Comparison of ENCODE assay signal across 14 cellular contexts in genomic region chr18:45935591-45936335, GRCh38.
DNase-seq lines count a peak whose midpoint lies in the region; ATAC-seq lines count a peak whose summit lies in the region.
"Had no signal": no experiment of that assay in that cellular context is flagged by ENCODE, and none has a peak within 500 bp of the region (broad histone marks: within the 10 kb centered on the region; RNA-seq: fewer than 3 reads in every experiment).

No MANE protein-coding gene starts in this region.

- no peak overlapping the region for H3K4me3 Mint-ChIP-seq in activated T-cell treated with anti-CD3 and anti-CD28 coated beads, Interleukin-2, amount 50 U/mL, for 24 hours
- no peak overlapping the region for H3K4me3 Mint-ChIP-seq in activated naive CD8-positive, alpha-beta T cell treated with anti-CD3 and anti-CD28 coated beads, Interleukin-2, amount 50 U/mL, for 24 hours
- no peak overlapping the region for H3K4me3 Mint-ChIP-seq in stimulated activated effector memory CD8-positive, alpha-beta T cell treated with anti-CD3 and anti-CD28 coated beads, Interleukin-12 subunit alpha, Interleukin-12 subunit beta, amount 100 ng/mL, for 72 hours

- H3K4me1 Mint-ChIP-seq in activated T-cell treated with anti-CD3 and anti-CD28 coated beads, Interleukin-2, amount 50 U/mL, for 24 hours (ENCODE audit: low read depth), result peaks cover 39% of the 10 kb centered on the region
- H3K4me1 Mint-ChIP-seq in activated naive CD8-positive, alpha-beta T cell treated with anti-CD3 and anti-CD28 coated beads, Interleukin-2, amount 50 U/mL, for 24 hours, result peaks cover 45% of the 10 kb centered on the region
- peaks cover 37% of the 10 kb centered on the region for H3K4me1 Mint-ChIP-seq in stimulated activated effector memory CD8-positive, alpha-beta T cell treated with anti-CD3 and anti-CD28 coated beads, Interleukin-12 subunit alpha, Interleukin-12 subunit beta, amount 100 ng/mL, for 72 hours

- no peak for DNase-seq in activated T-cell treated with anti-CD3 and anti-CD28 coated beads, Interleukin-2, amount 50 U/mL, for 24 hours
- DNase-seq in activated T-cell treated with anti-CD3 and anti-CD28 coated beads for 4 hours (no peak), iris pigment epithelial cell (ENCODE audit: low read depth) (peak; percentile 84)
- DNase-seq in activated naive CD8-positive, alpha-beta T cell treated with anti-CD3 and anti-CD28 coated beads, Interleukin-2, amount 50 U/mL, for 24 hours, result no peak
- DNase-seq in stimulated activated effector memory CD8-positive, alpha-beta T cell treated with anti-CD3 and anti-CD28 coated beads, Interleukin-12 subunit alpha, Interleukin-12 subunit beta, amount 100 ng/mL, for 72 hours (ENCODE audit: low spot score in 2 of 2), result no peak
- no peak for DNase-seq in activated CD8-positive, alpha-beta memory T cell treated with anti-CD3 and anti-CD28 coated beads, Interleukin-2, amount 50 U/mL, for 48 hours
- DNase-seq: cerebellar nuclear complex, lower lobe of right lung, MG63, NCI-H2081 treated with DMSO at 0.1 percent for 48 hours, substantia nigra had no signal

- no peaks in the 10 kb centered on the region for H3K27me3 Mint-ChIP-seq in activated T-cell treated with anti-CD3 and anti-CD28 coated beads, Interleukin-2, amount 50 U/mL, for 24 hours
- no peaks in the 10 kb centered on the region for H3K27me3 Mint-ChIP-seq in activated naive CD8-positive, alpha-beta T cell treated with anti-CD3 and anti-CD28 coated beads, Interleukin-2, amount 50 U/mL, for 24 hours

- ATAC-seq in activated naive CD8-positive, alpha-beta T cell treated with anti-CD3 and anti-CD28 coated beads, Interleukin-2, amount 50 U/mL, for 24 hours, result peak; percentile 75
- peak; percentile 69 for ATAC-seq in stimulated activated effector memory CD8-positive, alpha-beta T cell treated with anti-CD3 and anti-CD28 coated beads, Interleukin-12 subunit alpha, Interleukin-12 subunit beta, amount 100 ng/mL, for 72 hours
- no peak for ATAC-seq in HG03039 (IDR thresholded peaks at IDR 0.05; ENCODE audit: unreplicated experiment)
- ATAC-seq in HG03460 (IDR thresholded peaks at IDR 0.05; ENCODE audit: unreplicated experiment), result no peak
- ATAC-seq: A549 had no signal

- no peaks in the 10 kb centered on the region for H3K9me3 Mint-ChIP-seq in activated T-cell treated with anti-CD3 and anti-CD28 coated beads, Interleukin-2, amount 50 U/mL, for 24 hours
- no peaks in the 10 kb centered on the region for H3K9me3 Mint-ChIP-seq in activated naive CD8-positive, alpha-beta T cell treated with anti-CD3 and anti-CD28 coated beads, Interleukin-2, amount 50 U/mL, for 24 hours
- peaks cover 3% of the 10 kb centered on the region for H3K9me3 Mint-ChIP-seq in stimulated activated effector memory CD8-positive, alpha-beta T cell treated with anti-CD3 and anti-CD28 coated beads, Interleukin-12 subunit alpha, Interleukin-12 subunit beta, amount 100 ng/mL, for 72 hours

- H3K27ac Mint-ChIP-seq in activated T-cell treated with anti-CD3 and anti-CD28 coated beads, Interleukin-2, amount 50 U/mL, for 24 hours, result peak overlapping the region; percentile 59
- H3K27ac Mint-ChIP-seq in activated naive CD8-positive, alpha-beta T cell treated with anti-CD3 and anti-CD28 coated beads, Interleukin-2, amount 50 U/mL, for 24 hours, result peak overlapping the region; percentile 21
- no peak overlapping the region for H3K27ac Mint-ChIP-seq in stimulated activated effector memory CD8-positive, alpha-beta T cell treated with anti-CD3 and anti-CD28 coated beads, Interleukin-12 subunit alpha, Interleukin-12 subunit beta, amount 100 ng/mL, for 72 hours

- H3K36me3 Mint-ChIP-seq in activated T-cell treated with anti-CD3 and anti-CD28 coated beads, Interleukin-2, amount 50 U/mL, for 24 hours (ENCODE audit: low read depth), result peaks cover 82% of the 10 kb centered on the region
- H3K36me3 Mint-ChIP-seq in activated naive CD8-positive, alpha-beta T cell treated with anti-CD3 and anti-CD28 coated beads, Interleukin-2, amount 50 U/mL, for 24 hours (ENCODE audit: low read depth), result peaks cover 44% of the 10 kb centered on the region
- H3K36me3 Mint-ChIP-seq in stimulated activated effector memory CD8-positive, alpha-beta T cell treated with anti-CD3 and anti-CD28 coated beads, Interleukin-12 subunit alpha, Interleukin-12 subunit beta, amount 100 ng/mL, for 72 hours, result peaks cover 83% of the 10 kb centered on the region

Comparison
In these comparisons a context has a peak if more than half of its experiments do, and no peak if none do; other contexts are left out.
1. ATAC-seq: peak in activated naive CD8-positive, alpha-beta T cell treated with anti-CD3 and anti-CD28 coated beads, Interleukin-2, amount 50 U/mL, for 24 hours (single experiment) and stimulated activated effector memory CD8-positive, alpha-beta T cell treated with anti-CD3 and anti-CD28 coated beads, Interleukin-12 subunit alpha, Interleukin-12 subunit beta, amount 100 ng/mL, for 72 hours (single experiment); none in HG03039 (single experiment) and HG03460 (single experiment).